27 cellular contexts compared by ENCODE assay signal in genomic region chr2:150190546-150190945, GRCh38.
"Had no signal": no experiment of that assay in that cellular context is flagged by ENCODE, and none has a peak within 500 bp of the region (broad histone marks: within the 10 kb centered on the region; RNA-seq: fewer than 3 reads in every experiment).

No MANE protein-coding gene starts in this region.

- H3K4me1 ChIP-seq: colonic mucosa, esophagus squamous epithelium, gastrocnemius medialis, neural progenitor cell, parathyroid adenoma, tibial nerve, upper lobe of left lung had no signal

- H3K36me3 Mint-ChIP-seq: naive thymus-derived CD4-positive, alpha-beta T cell; neural progenitor cell; stimulated activated naive B cell treated with anti-CD40 and anti-IgM and Interleukin-4, amounts not matched to agents 10 μg/mL and 1 μg/mL and 100 μg/mL, for 72 hours had no signal

- H3K27ac Mint-ChIP-seq: dendritic cell treated with granulocyte-macrophage colony-stimulating factor and Interleukin-4, amounts not matched to agents 40 ng/mL and 50 ng/mL, for 4 days; endodermal cell; naive thymus-derived CD4-positive, alpha-beta T cell; nephron; neural progenitor cell; progenitor cell of endocrine pancreas; stimulated activated naive B cell treated with anti-CD40 and anti-IgM and Interleukin-4, amounts not matched to agents 10 μg/mL and 1 μg/mL and 100 μg/mL, for 72 hours; stimulated activated naive CD8-positive, alpha-beta T cell treated with anti-CD3 and anti-CD28 coated beads, Interleukin-15, Interleukin-2, amounts not matched to agents 100 ng/mL and 50 ng/mL, for 24 hours had no signal

- ATAC-seq: gastrocnemius medialis; left lobe of liver; naive thymus-derived CD4-positive, alpha-beta T cell; right lobe of liver; stimulated activated naive B cell treated with anti-CD40 and anti-IgM and Interleukin-4, amounts not matched to agents 10 μg/mL and 1 μg/mL and 100 μg/mL, for 72 hours had no signal

- H3K9ac ChIP-seq: neural progenitor cell, parathyroid adenoma had no signal

- H3K4me3 ChIP-seq: colonic mucosa, esophagus squamous epithelium, gastrocnemius medialis, lung, neural progenitor cell, right lobe of liver, thoracic aorta, tibial nerve, upper lobe of left lung had no signal

- H3K4me3 Mint-ChIP-seq: dendritic cell treated with granulocyte-macrophage colony-stimulating factor and Interleukin-4, amounts not matched to agents 40 ng/mL and 50 ng/mL, for 4 days; endodermal cell; naive thymus-derived CD4-positive, alpha-beta T cell; nephron; neural progenitor cell; stimulated activated naive B cell treated with anti-CD40 and anti-IgM and Interleukin-4, amounts not matched to agents 10 μg/mL and 1 μg/mL and 100 μg/mL, for 72 hours; stimulated activated naive CD8-positive, alpha-beta T cell treated with anti-CD3 and anti-CD28 coated beads, Interleukin-15, Interleukin-2, amounts not matched to agents 100 ng/mL and 50 ng/mL, for 24 hours had no signal

- H3K4me2 ChIP-seq: neural progenitor cell had no signal

- H3K27me3 ChIP-seq: colonic mucosa, esophagus squamous epithelium, gastrocnemius medialis, neural progenitor cell, right lobe of liver, tibial nerve, upper lobe of left lung had no signal

- H3K4me1 Mint-ChIP-seq: endodermal cell; naive thymus-derived CD4-positive, alpha-beta T cell; neural progenitor cell; stimulated activated naive B cell treated with anti-CD40 and anti-IgM and Interleukin-4, amounts not matched to agents 10 μg/mL and 1 μg/mL and 100 μg/mL, for 72 hours had no signal

- H3K36me3 ChIP-seq: colonic mucosa, esophagus squamous epithelium, gastrocnemius medialis, neural progenitor cell, right lobe of liver, thoracic aorta, tibial nerve, upper lobe of left lung had no signal

- H3K9me3 ChIP-seq: colonic mucosa, esophagus squamous epithelium, right lobe of liver, thoracic aorta, tibial nerve, upper lobe of left lung had no signal

- H3K9me3 Mint-ChIP-seq: endodermal cell had no signal

- DNase-seq: colonic mucosa; effector CD8-positive, alpha-beta T cell; endodermal cell; erythroblast; esophagus squamous epithelium; gastrocnemius medialis; head of caudate nucleus; kidney; mesendoderm; midbrain; naive thymus-derived CD4-positive, alpha-beta T cell; right lobe of liver; small intestine; stimulated activated CD4-positive, alpha-beta T cell treated with anti-CD3 and anti-CD28 coated beads, Interleukin-15, amount 100 ng/mL, for 24 hours; stimulated activated CD4-positive, alpha-beta T cell treated with anti-CD3 and anti-CD28 coated beads, Interleukin-2, amount 100 ng/mL, for 48 hours; stimulated activated naive B cell treated with anti-CD40 and anti-IgM and Interleukin-4, amounts not matched to agents 10 μg/mL and 1 μg/mL and 100 μg/mL, for 72 hours; upper lobe of left lung had no signal

- H3K27me3 Mint-ChIP-seq: dendritic cell treated with granulocyte-macrophage colony-stimulating factor and Interleukin-4, amounts not matched to agents 40 ng/mL and 50 ng/mL, for 4 days; naive thymus-derived CD4-positive, alpha-beta T cell; progenitor cell of endocrine pancreas; stimulated activated naive B cell treated with anti-CD40 and anti-IgM and Interleukin-4, amounts not matched to agents 10 μg/mL and 1 μg/mL and 100 μg/mL, for 72 hours; stimulated activated naive CD8-positive, alpha-beta T cell treated with anti-CD3 and anti-CD28 coated beads, Interleukin-15, Interleukin-2, amounts not matched to agents 100 ng/mL and 50 ng/mL, for 24 hours had no signal

- H2AFZ ChIP-seq: neural progenitor cell, parathyroid adenoma had no signal

- H3K27ac ChIP-seq: colonic mucosa, esophagus squamous epithelium, gastrocnemius medialis, neural progenitor cell, parathyroid adenoma, right lobe of liver, thoracic aorta, tibial nerve, upper lobe of left lung had no signal

- H3K79me2 ChIP-seq: parathyroid adenoma had no signal
